ENCODE assay signal across 1 cellular context in the genomic region with DNA sequence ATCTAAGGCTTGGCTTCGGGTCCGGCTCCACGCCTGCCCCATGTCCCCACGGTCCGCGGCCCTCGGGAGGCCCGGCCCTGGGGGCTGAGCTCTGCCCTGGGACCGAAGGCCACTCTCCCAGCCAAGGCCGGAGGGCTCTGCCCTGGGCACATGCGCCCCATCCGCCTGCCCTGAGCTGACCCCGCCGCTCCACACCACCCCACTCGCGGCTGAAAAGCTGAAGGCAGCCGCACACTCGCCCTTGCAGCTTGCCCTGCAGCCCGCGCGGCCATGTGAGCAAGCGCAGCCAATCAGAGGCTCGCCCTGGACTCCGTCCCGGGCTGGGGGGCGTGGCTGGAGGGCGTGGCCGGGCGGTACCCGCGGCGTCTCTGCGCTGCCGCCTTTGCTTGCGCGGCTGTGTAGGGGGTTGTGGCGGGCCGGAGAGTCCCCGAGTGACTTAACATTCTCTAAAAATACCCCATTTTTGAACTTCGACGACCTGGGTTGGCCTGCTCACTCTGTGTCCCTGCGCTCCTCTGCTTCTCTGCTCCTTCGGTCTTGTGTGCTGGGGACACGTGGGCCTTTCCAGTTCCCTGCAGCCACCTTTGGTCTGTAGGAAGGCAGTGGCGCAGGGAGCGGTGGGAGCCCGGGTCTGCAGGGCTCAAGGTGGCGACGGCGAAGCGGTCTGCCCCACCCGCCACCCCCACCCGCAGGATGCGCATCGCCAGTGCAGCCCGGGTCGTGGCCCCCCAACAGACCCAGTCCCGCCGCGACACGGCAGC.
TF ChIP-seq lines count a peak whose summit lies in the region.

No MANE protein-coding gene starts in this region.

TF ChIP-seq in H1, 55 proteins besides CTCF, POLR2A, EP300 and RAD21:
- TF ChIP-seq HDAC6 (IDR thresholded peaks at IDR 0.05; ENCODE audit: low read depth, low read length) (no peak), CBX5 (IDR thresholded peaks at IDR 0.05; ENCODE audit: low read depth, low read length) (no peak), JUN (IDR thresholded peaks at IDR 0.05; ENCODE audit: low read depth, low read length) (no peak), RFX5 (IDR thresholded peaks at IDR 0.05; ENCODE audit: borderline replicate concordance, low read depth, low read length) (no peak), ZNF274 (IDR thresholded peaks at IDR 0.05; ENCODE audit: borderline replicate concordance, extremely low read depth, low read length) (no peak), EZH2 (IDR thresholded peaks at IDR 0.05; ENCODE audit: low read depth, low read length, severe bottlenecking) (no peak), CHD1 (IDR thresholded peaks at IDR 0.05; ENCODE audit: low read depth, low read length) (no peak), SIRT6 (IDR thresholded peaks at IDR 0.05; ENCODE audit: low read length) (no peak), BRCA1 (IDR thresholded peaks at IDR 0.05; ENCODE audit: low read depth, low read length) (no peak), TAF1 (IDR thresholded peaks at IDR 0.05; ENCODE audit: low read depth, low read length) (peak; percentile 50; the same call in 1 of the 2 replicates), SIX5 (IDR thresholded peaks at IDR 0.05; ENCODE audit: low read depth, low read length) (no peak), MAFK (IDR thresholded peaks at IDR 0.05; ENCODE audit: low read depth, low read length) (no peak), KDM4A (IDR thresholded peaks at IDR 0.05; ENCODE audit: low read depth, low read length, severe bottlenecking) (peak; percentile 98), POU5F1 (IDR thresholded peaks at IDR 0.05; ENCODE audit: low read depth, low read length) (no peak), KDM5A (IDR thresholded peaks at IDR 0.05; ENCODE audit: low read length) (no peak), SIN3A (conservative IDR thresholded peaks at IDR 0.05 in 1 of 2, IDR thresholded peaks at IDR 0.05 in 1 of 2; ENCODE audit: low read depth in 1 of 2, low read length in 2 of 2) (no peak), CHD2 (IDR thresholded peaks at IDR 0.05; ENCODE audit: low read length) (no peak; the same call in 1 of the 2 replicates), CEBPB (IDR thresholded peaks at IDR 0.05; ENCODE audit: low read depth, low read length) (no peak), CREB1 (IDR thresholded peaks at IDR 0.05) (no peak; the same call in 1 of the 2 replicates), TCF12 (IDR thresholded peaks at IDR 0.05; ENCODE audit: low read depth, low read length) (no peak), RXRA (IDR thresholded peaks at IDR 0.05; ENCODE audit: insufficient read depth, low read depth, low read length) (no peak), NRF1 (IDR thresholded peaks at IDR 0.05; ENCODE audit: low read depth, low read length) (no peak), PHF8 (conservative IDR thresholded peaks at IDR 0.05; ENCODE audit: low read depth, low read length) (peak; percentile 45), TAF7 (optimal IDR thresholded peaks at IDR 0.05; ENCODE audit: borderline replicate concordance, low read depth, low read length) (no peak), SP4 (IDR thresholded peaks at IDR 0.05; ENCODE audit: low read length) (no peak), CTBP2 (IDR thresholded peaks at IDR 0.05; ENCODE audit: borderline replicate concordance, insufficient read depth, insufficient read length, low read length) (no peak), POLR2AphosphoS5 (IDR thresholded peaks at IDR 0.05; ENCODE audit: low read depth, low read length) (no peak), RBBP5 (IDR thresholded peaks at IDR 0.05; ENCODE audit: borderline replicate concordance, low read depth, low read length) (0 out of 2 replicates have a peak, but pooled peaks have one; percentile 63), TEAD4 (IDR thresholded peaks at IDR 0.05; ENCODE audit: low read depth, low read length) (no peak), SUZ12 (IDR thresholded peaks at IDR 0.05; ENCODE audit: low read length) (peak; percentile 32; the same call in 1 of the 2 replicates), ASH2L (IDR thresholded peaks at IDR 0.05; ENCODE audit: low read length) (no peak), SRF (IDR thresholded peaks at IDR 0.05; ENCODE audit: low read depth, low read length) (no peak), RNF2 (IDR thresholded peaks at IDR 0.05; ENCODE audit: borderline replicate concordance, low read depth, low read length, missing control alignments, poor library complexity, severe bottlenecking) (peak; percentile 29), BACH1 (IDR thresholded peaks at IDR 0.05; ENCODE audit: low read length) (no peak), JUND (IDR thresholded peaks at IDR 0.05; ENCODE audit: low read length) (no peak), NANOG (IDR thresholded peaks at IDR 0.05; ENCODE audit: insufficient read depth, low read depth, low read length, poor library complexity, severe bottlenecking) (no peak), EGR1 (IDR thresholded peaks at IDR 0.05; ENCODE audit: borderline replicate concordance, low read depth, low read length) (no peak), GABPA (IDR thresholded peaks at IDR 0.05; ENCODE audit: borderline replicate concordance, insufficient read depth, low read length) (no peak), TBP (IDR thresholded peaks at IDR 0.05; ENCODE audit: low read depth, low read length) (0 out of 2 replicates have a peak, but pooled peaks have one; percentile 19), SP1 (IDR thresholded peaks at IDR 0.05; ENCODE audit: low read depth, low read length) (0 out of 2 replicates have a peak, but pooled peaks have one; percentile 42), CBX8 (IDR thresholded peaks at IDR 0.05; ENCODE audit: borderline replicate concordance, low read depth, low read length) (no peak), HDAC2 (IDR thresholded peaks at IDR 0.05; ENCODE audit: borderline replicate concordance in 1 of 2, low read depth in 2 of 2, low read length in 2 of 2) (peak in 1 of 2 experiments; percentile 80; a peak in 1 of 4 replicates), BCL11A (IDR thresholded peaks at IDR 0.05; ENCODE audit: low read depth in 2 of 2, low read length in 2 of 2) (no peak), KDM1A (IDR thresholded peaks at IDR 0.05; ENCODE audit: borderline replicate concordance, low read length) (no peak)
- TF ChIP-seq, protein P1, sequence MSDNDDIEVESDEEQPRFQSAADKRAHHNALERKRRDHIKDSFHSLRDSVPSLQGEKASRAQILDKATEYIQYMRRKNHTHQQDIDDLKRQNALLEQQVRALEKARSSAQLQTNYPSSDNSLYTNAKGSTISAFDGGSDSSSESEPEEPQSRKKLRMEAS (IDR thresholded peaks at IDR 0.05): peak; percentile 93
- TF ChIP-seq, protein P2, sequence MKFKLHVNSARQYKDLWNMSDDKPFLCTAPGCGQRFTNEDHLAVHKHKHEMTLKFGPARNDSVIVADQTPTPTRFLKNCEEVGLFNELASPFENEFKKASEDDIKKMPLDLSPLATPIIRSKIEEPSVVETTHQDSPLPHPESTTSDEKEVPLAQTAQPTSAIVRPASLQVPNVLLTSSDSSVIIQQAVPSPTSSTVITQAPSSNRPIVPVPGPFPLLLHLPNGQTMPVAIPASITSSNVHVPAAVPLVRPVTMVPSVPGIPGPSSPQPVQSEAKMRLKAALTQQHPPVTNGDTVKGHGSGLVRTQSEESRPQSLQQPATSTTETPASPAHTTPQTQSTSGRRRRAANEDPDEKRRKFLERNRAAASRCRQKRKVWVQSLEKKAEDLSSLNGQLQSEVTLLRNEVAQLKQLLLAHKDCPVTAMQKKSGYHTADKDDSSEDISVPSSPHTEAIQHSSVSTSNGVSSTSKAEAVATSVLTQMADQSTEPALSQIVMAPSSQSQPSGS (IDR thresholded peaks at IDR 0.05; ENCODE audit: low read length): no peak
- TF ChIP-seq, protein P3, sequence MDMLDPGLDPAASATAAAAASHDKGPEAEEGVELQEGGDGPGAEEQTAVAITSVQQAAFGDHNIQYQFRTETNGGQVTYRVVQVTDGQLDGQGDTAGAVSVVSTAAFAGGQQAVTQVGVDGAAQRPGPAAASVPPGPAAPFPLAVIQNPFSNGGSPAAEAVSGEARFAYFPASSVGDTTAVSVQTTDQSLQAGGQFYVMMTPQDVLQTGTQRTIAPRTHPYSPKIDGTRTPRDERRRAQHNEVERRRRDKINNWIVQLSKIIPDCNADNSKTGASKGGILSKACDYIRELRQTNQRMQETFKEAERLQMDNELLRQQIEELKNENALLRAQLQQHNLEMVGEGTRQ (IDR thresholded peaks at IDR 0.05; ENCODE audit: low read length): peak; percentile 92
- TF ChIP-seq, protein P4, sequence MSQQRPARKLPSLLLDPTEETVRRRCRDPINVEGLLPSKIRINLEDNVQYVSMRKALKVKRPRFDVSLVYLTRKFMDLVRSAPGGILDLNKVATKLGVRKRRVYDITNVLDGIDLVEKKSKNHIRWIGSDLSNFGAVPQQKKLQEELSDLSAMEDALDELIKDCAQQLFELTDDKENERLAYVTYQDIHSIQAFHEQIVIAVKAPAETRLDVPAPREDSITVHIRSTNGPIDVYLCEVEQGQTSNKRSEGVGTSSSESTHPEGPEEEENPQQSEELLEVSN (IDR thresholded peaks at IDR 0.05): peak; percentile 96
- TF ChIP-seq, protein P5, sequence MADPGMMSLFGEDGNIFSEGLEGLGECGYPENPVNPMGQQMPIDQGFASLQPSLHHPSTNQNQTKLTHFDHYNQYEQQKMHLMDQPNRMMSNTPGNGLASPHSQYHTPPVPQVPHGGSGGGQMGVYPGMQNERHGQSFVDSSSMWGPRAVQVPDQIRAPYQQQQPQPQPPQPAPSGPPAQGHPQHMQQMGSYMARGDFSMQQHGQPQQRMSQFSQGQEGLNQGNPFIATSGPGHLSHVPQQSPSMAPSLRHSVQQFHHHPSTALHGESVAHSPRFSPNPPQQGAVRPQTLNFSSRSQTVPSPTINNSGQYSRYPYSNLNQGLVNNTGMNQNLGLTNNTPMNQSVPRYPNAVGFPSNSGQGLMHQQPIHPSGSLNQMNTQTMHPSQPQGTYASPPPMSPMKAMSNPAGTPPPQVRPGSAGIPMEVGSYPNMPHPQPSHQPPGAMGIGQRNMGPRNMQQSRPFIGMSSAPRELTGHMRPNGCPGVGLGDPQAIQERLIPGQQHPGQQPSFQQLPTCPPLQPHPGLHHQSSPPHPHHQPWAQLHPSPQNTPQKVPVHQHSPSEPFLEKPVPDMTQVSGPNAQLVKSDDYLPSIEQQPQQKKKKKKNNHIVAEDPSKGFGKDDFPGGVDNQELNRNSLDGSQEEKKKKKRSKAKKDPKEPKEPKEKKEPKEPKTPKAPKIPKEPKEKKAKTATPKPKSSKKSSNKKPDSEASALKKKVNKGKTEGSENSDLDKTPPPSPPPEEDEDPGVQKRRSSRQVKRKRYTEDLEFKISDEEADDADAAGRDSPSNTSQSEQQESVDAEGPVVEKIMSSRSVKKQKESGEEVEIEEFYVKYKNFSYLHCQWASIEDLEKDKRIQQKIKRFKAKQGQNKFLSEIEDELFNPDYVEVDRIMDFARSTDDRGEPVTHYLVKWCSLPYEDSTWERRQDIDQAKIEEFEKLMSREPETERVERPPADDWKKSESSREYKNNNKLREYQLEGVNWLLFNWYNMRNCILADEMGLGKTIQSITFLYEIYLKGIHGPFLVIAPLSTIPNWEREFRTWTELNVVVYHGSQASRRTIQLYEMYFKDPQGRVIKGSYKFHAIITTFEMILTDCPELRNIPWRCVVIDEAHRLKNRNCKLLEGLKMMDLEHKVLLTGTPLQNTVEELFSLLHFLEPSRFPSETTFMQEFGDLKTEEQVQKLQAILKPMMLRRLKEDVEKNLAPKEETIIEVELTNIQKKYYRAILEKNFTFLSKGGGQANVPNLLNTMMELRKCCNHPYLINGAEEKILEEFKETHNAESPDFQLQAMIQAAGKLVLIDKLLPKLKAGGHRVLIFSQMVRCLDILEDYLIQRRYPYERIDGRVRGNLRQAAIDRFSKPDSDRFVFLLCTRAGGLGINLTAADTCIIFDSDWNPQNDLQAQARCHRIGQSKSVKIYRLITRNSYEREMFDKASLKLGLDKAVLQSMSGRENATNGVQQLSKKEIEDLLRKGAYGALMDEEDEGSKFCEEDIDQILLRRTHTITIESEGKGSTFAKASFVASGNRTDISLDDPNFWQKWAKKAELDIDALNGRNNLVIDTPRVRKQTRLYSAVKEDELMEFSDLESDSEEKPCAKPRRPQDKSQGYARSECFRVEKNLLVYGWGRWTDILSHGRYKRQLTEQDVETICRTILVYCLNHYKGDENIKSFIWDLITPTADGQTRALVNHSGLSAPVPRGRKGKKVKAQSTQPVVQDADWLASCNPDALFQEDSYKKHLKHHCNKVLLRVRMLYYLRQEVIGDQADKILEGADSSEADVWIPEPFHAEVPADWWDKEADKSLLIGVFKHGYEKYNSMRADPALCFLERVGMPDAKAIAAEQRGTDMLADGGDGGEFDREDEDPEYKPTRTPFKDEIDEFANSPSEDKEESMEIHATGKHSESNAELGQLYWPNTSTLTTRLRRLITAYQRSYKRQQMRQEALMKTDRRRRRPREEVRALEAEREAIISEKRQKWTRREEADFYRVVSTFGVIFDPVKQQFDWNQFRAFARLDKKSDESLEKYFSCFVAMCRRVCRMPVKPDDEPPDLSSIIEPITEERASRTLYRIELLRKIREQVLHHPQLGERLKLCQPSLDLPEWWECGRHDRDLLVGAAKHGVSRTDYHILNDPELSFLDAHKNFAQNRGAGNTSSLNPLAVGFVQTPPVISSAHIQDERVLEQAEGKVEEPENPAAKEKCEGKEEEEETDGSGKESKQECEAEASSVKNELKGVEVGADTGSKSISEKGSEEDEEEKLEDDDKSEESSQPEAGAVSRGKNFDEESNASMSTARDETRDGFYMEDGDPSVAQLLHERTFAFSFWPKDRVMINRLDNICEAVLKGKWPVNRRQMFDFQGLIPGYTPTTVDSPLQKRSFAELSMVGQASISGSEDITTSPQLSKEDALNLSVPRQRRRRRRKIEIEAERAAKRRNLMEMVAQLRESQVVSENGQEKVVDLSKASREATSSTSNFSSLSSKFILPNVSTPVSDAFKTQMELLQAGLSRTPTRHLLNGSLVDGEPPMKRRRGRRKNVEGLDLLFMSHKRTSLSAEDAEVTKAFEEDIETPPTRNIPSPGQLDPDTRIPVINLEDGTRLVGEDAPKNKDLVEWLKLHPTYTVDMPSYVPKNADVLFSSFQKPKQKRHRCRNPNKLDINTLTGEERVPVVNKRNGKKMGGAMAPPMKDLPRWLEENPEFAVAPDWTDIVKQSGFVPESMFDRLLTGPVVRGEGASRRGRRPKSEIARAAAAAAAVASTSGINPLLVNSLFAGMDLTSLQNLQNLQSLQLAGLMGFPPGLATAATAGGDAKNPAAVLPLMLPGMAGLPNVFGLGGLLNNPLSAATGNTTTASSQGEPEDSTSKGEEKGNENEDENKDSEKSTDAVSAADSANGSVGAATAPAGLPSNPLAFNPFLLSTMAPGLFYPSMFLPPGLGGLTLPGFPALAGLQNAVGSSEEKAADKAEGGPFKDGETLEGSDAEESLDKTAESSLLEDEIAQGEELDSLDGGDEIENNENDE (IDR thresholded peaks at IDR 0.05; ENCODE audit: insufficient replicate concordance, low read length): no peak
- TF ChIP-seq, protein P6, sequence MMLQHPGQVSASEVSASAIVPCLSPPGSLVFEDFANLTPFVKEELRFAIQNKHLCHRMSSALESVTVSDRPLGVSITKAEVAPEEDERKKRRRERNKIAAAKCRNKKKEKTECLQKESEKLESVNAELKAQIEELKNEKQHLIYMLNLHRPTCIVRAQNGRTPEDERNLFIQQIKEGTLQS (IDR thresholded peaks at IDR 0.05; ENCODE audit: insufficient read depth, low read depth, low read length): peak; percentile 77
